2 cellular contexts compared by ENCODE assay signal in genomic region chr1:180241716-180242544, GRCh38.
TF ChIP-seq lines count a peak whose summit lies in the region.

No MANE protein-coding gene starts in this region.

TF ChIP-seq in HepG2, 621 proteins besides CTCF, POLR2A, EP300 and RAD21 (continued from another document and continues in another):
- no peak for TF ChIP-seq ZNF513 (CRISPR knock-in tag; conservative IDR thresholded peaks at IDR 0.05)
- TF ChIP-seq SMARCC2 (IDR thresholded peaks at IDR 0.05), result no peak
- TF ChIP-seq ZFY (CRISPR knock-in tag; IDR thresholded peaks at IDR 0.05), result no peak
- TF ChIP-seq SMAD3 (CRISPR knock-in tag; IDR thresholded peaks at IDR 0.05), result no peak
- no peak for TF ChIP-seq ZNF407 (CRISPR knock-in tag; IDR thresholded peaks at IDR 0.05; ENCODE audit: not compliant biosample characterization)
- TF ChIP-seq ZBTB25 (CRISPR knock-in tag; IDR thresholded peaks at IDR 0.05), result no peak
- TF ChIP-seq ZNF501 (CRISPR knock-in tag; IDR thresholded peaks at IDR 0.05), result no peak
- no peak for TF ChIP-seq FOXO4 (CRISPR knock-in tag; conservative IDR thresholded peaks at IDR 0.05)
- no peak for TF ChIP-seq ZSCAN20 (CRISPR knock-in tag; IDR thresholded peaks at IDR 0.05; ENCODE audit: borderline replicate concordance)

TF ChIP-seq in PFSK-1, 5 proteins besides CTCF, POLR2A, EP300 and RAD21:
- peak; percentile 75 to 92 for TF ChIP-seq REST (IDR thresholded peaks at IDR 0.05; ENCODE audit: insufficient read depth in 1 of 2, low read depth in 2 of 2, low read length in 2 of 2)
- no peak for TF ChIP-seq TAF1 (IDR thresholded peaks at IDR 0.05; ENCODE audit: borderline replicate concordance, insufficient read depth, low read length)
- TF ChIP-seq POLR2AphosphoS5 (IDR thresholded peaks at IDR 0.05; ENCODE audit: low read depth, low read length), result no peak
TF ChIP-seq in PFSK-1: peak in this region for 1.
